In the genomic region with DNA sequence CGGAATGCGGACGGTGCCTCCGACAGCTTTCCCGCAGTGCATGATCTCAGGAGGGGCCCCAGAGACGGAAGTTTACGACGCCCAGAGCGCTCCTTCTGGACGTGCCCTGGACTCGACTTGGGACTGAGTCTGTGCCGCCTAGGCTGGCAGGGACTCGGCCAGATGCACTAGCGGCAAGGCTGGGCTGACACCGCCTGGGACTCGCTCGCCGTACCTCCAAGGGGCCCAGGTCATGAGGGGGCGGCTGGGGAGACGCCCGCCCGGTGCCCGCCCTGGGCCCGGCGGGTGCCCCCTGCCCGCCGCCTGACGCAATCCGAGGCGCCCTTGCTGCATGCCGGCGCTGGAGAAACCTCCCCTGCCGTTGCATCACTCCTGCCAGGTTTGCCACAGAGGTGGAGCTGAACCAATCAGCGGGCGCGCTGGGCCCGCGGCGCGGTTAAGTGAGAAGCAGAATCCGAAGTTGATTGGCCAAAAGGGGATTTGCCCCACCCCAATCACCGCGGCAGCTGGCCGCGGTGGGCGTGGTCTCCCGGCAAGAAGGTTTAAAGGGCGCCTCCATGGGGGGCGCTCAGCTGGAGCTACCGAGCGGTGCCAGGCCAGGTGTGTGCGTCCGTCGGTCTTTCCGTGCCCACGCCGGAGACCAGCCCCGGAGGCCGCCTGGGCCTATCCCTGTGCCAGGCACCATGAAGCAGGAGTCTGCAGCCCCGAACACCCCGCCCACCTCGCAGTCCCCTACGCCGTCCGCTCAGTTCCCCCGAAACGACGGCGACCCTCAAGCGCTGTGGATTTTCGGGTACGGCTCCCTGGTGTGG, we compare ENCODE assay signal across 8 cellular contexts. TPM values are rescaled to one million over a fixed set of nuclear protein-coding genes. Genes with fewer than 3 reads are reported as not detected.
DNase-seq lines count a peak whose midpoint lies in the region; ATAC-seq, FAIRE-seq and TF ChIP-seq lines count a peak whose summit lies in the region.

A gene with protein sequence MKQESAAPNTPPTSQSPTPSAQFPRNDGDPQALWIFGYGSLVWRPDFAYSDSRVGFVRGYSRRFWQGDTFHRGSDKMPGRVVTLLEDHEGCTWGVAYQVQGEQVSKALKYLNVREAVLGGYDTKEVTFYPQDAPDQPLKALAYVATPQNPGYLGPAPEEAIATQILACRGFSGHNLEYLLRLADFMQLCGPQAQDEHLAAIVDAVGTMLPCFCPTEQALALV (plus strand): TSS at position 571 of the 812 bp plus-strand sequence. CDS start 113 bp downstream, at position 684.

- peak within 1 kb of the TSS; percentile 68 for H3K9ac ChIP-seq in ES-I3 (ENCODE audit: low read depth, low read length)

- H2AFZ ChIP-seq in neuron (ENCODE audit: low read depth, low read length), result peak within 1 kb of the TSS; percentile 86

- ATAC-seq in foreskin keratinocyte, result peak; percentile 87

- H3K4me1 ChIP-seq in ES-I3 (ENCODE audit: insufficient read depth, low read length) (peaks cover 24% of the 10 kb centered on the region), foreskin keratinocyte (no peaks in the 10 kb centered on the region), neuron (ENCODE audit: insufficient read depth, low read length) (no peaks in the 10 kb centered on the region)

- peak within 1 kb of the TSS; percentile 65 for H3K27ac ChIP-seq in foreskin keratinocyte

- FAIRE-seq in H54 (lab: Jason Lieb, UNC), result peak; percentile 72

- peak; percentile 26 for TF ChIP-seq CTCF in foreskin keratinocyte (conservative IDR thresholded peaks at IDR 0.05)

- DNase-seq in H54 (ENCODE audit: insufficient read length, low spot score) (peak; percentile 99), LoVo (ENCODE audit: low spot score) (peak; percentile 99), SHP77 (lab: John Stamatoyannopoulos, UW) (peak; percentile 95 to 97), foreskin keratinocyte (peak; percentile 84 to 94), stromal cell of bone marrow (ENCODE audit: low read depth) (peak; percentile 85)
- DNase-seq in activated effector memory CD4-positive, alpha-beta T cell treated with anti-CD3 and anti-CD28 coated beads, Interleukin-2, amount 50 U/mL, for 16 hours, result peak; percentile 98

- peak within 1 kb of the TSS; percentile 58 for H3K4me3 ChIP-seq in neuron (ENCODE audit: low read length)

- TF ChIP-seq POLR2A in H54 (IDR thresholded peaks at IDR 0.05; ENCODE audit: low read depth, low read length), result peak; percentile 34

- H3K9me3 ChIP-seq in ES-I3 (ENCODE audit: control insufficient read depth, insufficient read depth, low read length), result no peaks in the 10 kb centered on the region
- H3K9me3 ChIP-seq in neuron (ENCODE audit: low read length), result no peaks in the 10 kb centered on the region

- H3K36me3 ChIP-seq in ES-I3 (ENCODE audit: insufficient read depth, low read length) (peaks cover 12% of the 10 kb centered on the region), neuron (ENCODE audit: insufficient read depth, low read length) (no peaks in the 10 kb centered on the region)

- no peaks in the 10 kb centered on the region for H3K27me3 ChIP-seq in foreskin keratinocyte
- H3K27me3 ChIP-seq in neuron (ENCODE audit: insufficient read depth, low read length), result peaks cover 19% of the 10 kb centered on the region

RNA-seq across cellular contexts. Expression of the gene that starts here (rescaled TPM):
- total RNA-seq in foreskin keratinocyte, result 14.4 and 18.5 TPM in 2 replicates
- polyA plus RNA-seq in foreskin keratinocyte, result 16.2 and 21.7 TPM in 2 replicates

Comparison
In these comparisons a context has a peak if more than half of its experiments do, and no peak if none do; other contexts are left out.
1. Peak in every context shown above with its lines: DNase-seq, ATAC-seq, H3K4me3 ChIP-seq and H3K27ac ChIP-seq.